Comparison of ENCODE assay signal across 15 cellular contexts in genomic region chr6:44022296-44022661, GRCh38.
DNase-seq lines count a peak whose midpoint lies in the region; ATAC-seq and TF ChIP-seq lines count a peak whose summit lies in the region.
"Had no signal": no experiment of that assay in that cellular context is flagged by ENCODE, and none has a peak within 500 bp of the region (broad histone marks: within the 10 kb centered on the region; RNA-seq: fewer than 3 reads in every experiment).

No MANE protein-coding gene starts in this region.

- DNase-seq in HCT116 (ENCODE audit: low read depth, low spot score) (no peak), Panc1 (ENCODE audit: low read depth, low spot score) (no peak), fibroblast of mammary gland (ENCODE audit: low read depth) (peak; percentile 72), cortex of kidney (lab: John Stamatoyannopoulos, UW) (no peak)
- DNase-seq in stimulated activated effector memory CD8-positive, alpha-beta T cell treated with anti-CD3 and anti-CD28 coated beads, Interleukin-12 subunit alpha, Interleukin-12 subunit beta, amount 100 ng/mL, for 72 hours (ENCODE audit: low spot score in 2 of 2) = no peak
- DNase-seq: activated CD4-positive, alpha-beta T cell treated with anti-CD3 and anti-CD28 coated beads for 48 hours; esophagus squamous epithelium; naive B cell; NCI-H1694 treated with DMSO at 0.1 percent for 48 hours; NCI-H774 had no signal

- TF ChIP-seq CTCF in HCT116 (IDR thresholded peaks at IDR 0.05 in 2 of 3, conservative IDR thresholded peaks at IDR 0.05 in 1 of 3; ENCODE audit: borderline replicate concordance in 1 of 3, insufficient read depth in 1 of 3, low read depth in 2 of 3, low read length in 2 of 3) (no peak), Panc1 (IDR thresholded peaks at IDR 0.05) (no peak), fibroblast of mammary gland (conservative IDR thresholded peaks at IDR 0.05; ENCODE audit: control insufficient read depth, insufficient read depth, low read depth, low read length) (no peak)

- H3K4me1 ChIP-seq in HCT116 (ENCODE audit: control insufficient read depth in 1 of 2, insufficient read depth in 2 of 2, low read length in 2 of 2) = peaks cover 3 to 12% of the 10 kb centered on the region in 2 experiments; a peak in 2 of 4 replicates
- no peaks in the 10 kb centered on the region for H3K4me1 ChIP-seq in Panc1 (ENCODE audit: control insufficient read depth, insufficient read depth, low read length)

- no peak overlapping the region; the same call in 1 of the 2 replicates for H3K27ac ChIP-seq in HCT116 (ENCODE audit: low read depth, low read length)
- H3K27ac ChIP-seq in Panc1 (ENCODE audit: low read length) = no peak overlapping the region

- 0 out of 2 replicates have a peak overlapping the region, but pooled peaks have one; percentile 4 for H3K4me2 ChIP-seq in HCT116 (ENCODE audit: low read length)
- H3K4me2 ChIP-seq: GM23338 had no signal

- no peak for TF ChIP-seq RAD21 in HCT116 (IDR thresholded peaks at IDR 0.05; ENCODE audit: low read depth)

- H3K9me3 ChIP-seq in HCT116 (ENCODE audit: control insufficient read depth in 1 of 2, insufficient read depth in 1 of 2, low read depth in 1 of 2, low read length in 2 of 2) = no peaks in the 10 kb centered on the region
- H3K9me3 ChIP-seq in Panc1 (ENCODE audit: control insufficient read depth, insufficient read depth, low read depth, low read length) = no peaks in the 10 kb centered on the region
- H3K9me3 ChIP-seq: esophagus squamous epithelium had no signal

- no peak overlapping the region for H3K4me3 Mint-ChIP-seq in stimulated activated effector memory CD8-positive, alpha-beta T cell treated with anti-CD3 and anti-CD28 coated beads, Interleukin-12 subunit alpha, Interleukin-12 subunit beta, amount 100 ng/mL, for 72 hours
- H3K4me3 Mint-ChIP-seq: activated T-helper 17 cell treated with anti-CD3 and anti-CD28 coated beads, Interleukin-2, amount 50 U/mL, for 72 hours; central memory CD8-positive, alpha-beta T cell; GM23338; naive B cell had no signal

- no peaks in the 10 kb centered on the region for H3K4me1 Mint-ChIP-seq in stimulated activated effector memory CD8-positive, alpha-beta T cell treated with anti-CD3 and anti-CD28 coated beads, Interleukin-12 subunit alpha, Interleukin-12 subunit beta, amount 100 ng/mL, for 72 hours
- H3K4me1 Mint-ChIP-seq: activated T-helper 17 cell treated with anti-CD3 and anti-CD28 coated beads, Interleukin-2, amount 50 U/mL, for 72 hours; central memory CD8-positive, alpha-beta T cell; GM23338; naive B cell had no signal

- H2AFZ ChIP-seq in HCT116 (ENCODE audit: low read depth, low read length, poor library complexity, severe bottlenecking) = no peak overlapping the region
- H2AFZ ChIP-seq: GM23338 had no signal

- ATAC-seq in HCT116 = 0 out of 2 replicates have a peak, but pooled peaks have one; percentile 17
- ATAC-seq in Panc1 = peak; percentile 49; the same call in 1 of the 2 replicates
- peak; percentile 11 for ATAC-seq in stimulated activated effector memory CD8-positive, alpha-beta T cell treated with anti-CD3 and anti-CD28 coated beads, Interleukin-12 subunit alpha, Interleukin-12 subunit beta, amount 100 ng/mL, for 72 hours
- ATAC-seq in activated CD4-positive, CD25-positive, alpha-beta regulatory T cell treated with anti-CD3 and anti-CD28 coated beads, Interleukin-2, amount 50 U/mL, for 24 hours = no peak
- no peak for ATAC-seq in GM21717 (IDR thresholded peaks at IDR 0.05; ENCODE audit: unreplicated experiment)
- ATAC-seq: activated T-helper 17 cell treated with anti-CD3 and anti-CD28 coated beads, Interleukin-2, amount 50 U/mL, for 72 hours; GM23338 had no signal

- in situ Hi-C loops in Panc1 (cut with HindIII; ENCODE audit: low pct_unique_long_range_greater_than_20kb, low sequenced_read_pairs) = no loop called here

- no peaks in the 10 kb centered on the region for H3K36me3 Mint-ChIP-seq in stimulated activated effector memory CD8-positive, alpha-beta T cell treated with anti-CD3 and anti-CD28 coated beads, Interleukin-12 subunit alpha, Interleukin-12 subunit beta, amount 100 ng/mL, for 72 hours
- H3K36me3 Mint-ChIP-seq: naive B cell had no signal

- H3K4me3 ChIP-seq in HCT116 (replicated peaks in 1 of 2; ENCODE audit: low read depth in 1 of 2, low read length in 2 of 2) = no peak overlapping the region
- no peak overlapping the region for H3K4me3 ChIP-seq in Panc1 (ENCODE audit: low read depth in 2 of 2, low read length in 2 of 2)
- H3K4me3 ChIP-seq in fibroblast of mammary gland (ENCODE audit: control insufficient read depth, low read depth, low read length) = no peak overlapping the region
- H3K4me3 ChIP-seq: esophagus squamous epithelium, GM23338 had no signal

- H3K36me3 ChIP-seq in HCT116 (ENCODE audit: control insufficient read depth in 1 of 2, insufficient read depth in 2 of 2, low read length in 2 of 2) = no peaks in the 10 kb centered on the region
- H3K36me3 ChIP-seq in Panc1 (ENCODE audit: control insufficient read depth, insufficient read depth, low read length) = no peaks in the 10 kb centered on the region
- H3K36me3 ChIP-seq: esophagus squamous epithelium had no signal

- intact Hi-C loops in HCT116 (cut with micrococcal nuclease) = no loop called here
- intact Hi-C loops in Panc1 (cut with micrococcal nuclease; ENCODE audit: unreplicated experiment) = no loop called here

- no peaks in the 10 kb centered on the region for H3K9me2 ChIP-seq in HCT116 (ENCODE audit: insufficient read depth)

- POLR2A ChIA-PET in HCT116 (lab: Charles Lee) (no interaction called here), Panc1 (lab: Charles Lee) (no interaction called here)

- H3K9ac ChIP-seq in HCT116 (ENCODE audit: low read length) = no peak overlapping the region

- RAD21 ChIA-PET in HCT116 (lab: Charles Lee; ENCODE audit: low non-redundant PET in 1 of 2, low total read pairs in 2 of 2, uncharacterized antibody in 2 of 2, unreplicated experiment in 2 of 2) = no interaction called here

- H3K27ac Mint-ChIP-seq in stimulated activated effector memory CD8-positive, alpha-beta T cell treated with anti-CD3 and anti-CD28 coated beads, Interleukin-12 subunit alpha, Interleukin-12 subunit beta, amount 100 ng/mL, for 72 hours = no peak overlapping the region
- H3K27ac Mint-ChIP-seq: activated T-helper 17 cell treated with anti-CD3 and anti-CD28 coated beads, Interleukin-2, amount 50 U/mL, for 72 hours; GM23338; naive B cell had no signal

- H3K27me3 ChIP-seq in HCT116 (ENCODE audit: insufficient read depth, low read length) = no peaks in the 10 kb centered on the region
- no peaks in the 10 kb centered on the region for H3K27me3 ChIP-seq in Panc1 (ENCODE audit: control insufficient read depth, insufficient read depth, low read length)

- BruUV-seq in HCT116 (replicated peaks; lab: Mats Ljungman, UMichigan) = no TSS peak
- BruUV-seq in Panc1 (replicated peaks; lab: Mats Ljungman, UMichigan) = no TSS peak

- no peaks in the 10 kb centered on the region for H3K9me3 Mint-ChIP-seq in stimulated activated effector memory CD8-positive, alpha-beta T cell treated with anti-CD3 and anti-CD28 coated beads, Interleukin-12 subunit alpha, Interleukin-12 subunit beta, amount 100 ng/mL, for 72 hours
- H3K9me3 Mint-ChIP-seq: activated T-helper 17 cell treated with anti-CD3 and anti-CD28 coated beads, Interleukin-2, amount 50 U/mL, for 72 hours; central memory CD8-positive, alpha-beta T cell had no signal

- CTCF ChIA-PET in HCT116 (lab: Charles Lee) (no interaction called here), Panc1 (lab: Charles Lee) (no interaction called here)

- no peaks in the 10 kb centered on the region for H4K20me1 ChIP-seq in HCT116 (ENCODE audit: insufficient read depth)

- no peak for TF ChIP-seq POLR2A in HCT116 (IDR thresholded peaks at IDR 0.05; ENCODE audit: borderline replicate concordance, extremely low read depth, insufficient read depth, insufficient read length)

- H3K79me2 ChIP-seq in HCT116 (ENCODE audit: insufficient read depth, low read length) = no peaks in the 10 kb centered on the region

TF ChIP-seq in HCT116, 20 proteins besides CTCF, POLR2A, EP300 and RAD21 (continues in another document):
- no peak for TF ChIP-seq REST (IDR thresholded peaks at IDR 0.05; ENCODE audit: low read depth)
- TF ChIP-seq EGR1 (IDR thresholded peaks at IDR 0.05; ENCODE audit: low read depth) = no peak
- no peak for TF ChIP-seq CEBPB (IDR thresholded peaks at IDR 0.05; ENCODE audit: low read depth)
- no peak for TF ChIP-seq SIN3A (IDR thresholded peaks at IDR 0.05; ENCODE audit: low read depth)
- no peak for TF ChIP-seq EZH2phosphoT487 (IDR thresholded peaks at IDR 0.05; ENCODE audit: borderline replicate concordance)
- no peak for TF ChIP-seq SP1 (IDR thresholded peaks at IDR 0.05; ENCODE audit: low read depth)
- TF ChIP-seq ATF3 (IDR thresholded peaks at IDR 0.05) = no peak
- TF ChIP-seq TCF7L2 (IDR thresholded peaks at IDR 0.05; ENCODE audit: borderline replicate concordance, extremely low read depth, insufficient read depth, insufficient read length) = no peak
- no peak for TF ChIP-seq ELF1 (IDR thresholded peaks at IDR 0.05; ENCODE audit: borderline replicate concordance, low read depth)

Comparison
In these comparisons a context has a peak if more than half of its experiments do, and no peak if none do; other contexts are left out.
1. ATAC-seq: peak in HCT116 (single experiment), Panc1 (single experiment) and stimulated activated effector memory CD8-positive, alpha-beta T cell treated with anti-CD3 and anti-CD28 coated beads, Interleukin-12 subunit alpha, Interleukin-12 subunit beta, amount 100 ng/mL, for 72 hours (single experiment); none in activated CD4-positive, CD25-positive, alpha-beta regulatory T cell treated with anti-CD3 and anti-CD28 coated beads, Interleukin-2, amount 50 U/mL, for 24 hours (0 of 2) and GM21717 (single experiment).